In the genomic region with DNA sequence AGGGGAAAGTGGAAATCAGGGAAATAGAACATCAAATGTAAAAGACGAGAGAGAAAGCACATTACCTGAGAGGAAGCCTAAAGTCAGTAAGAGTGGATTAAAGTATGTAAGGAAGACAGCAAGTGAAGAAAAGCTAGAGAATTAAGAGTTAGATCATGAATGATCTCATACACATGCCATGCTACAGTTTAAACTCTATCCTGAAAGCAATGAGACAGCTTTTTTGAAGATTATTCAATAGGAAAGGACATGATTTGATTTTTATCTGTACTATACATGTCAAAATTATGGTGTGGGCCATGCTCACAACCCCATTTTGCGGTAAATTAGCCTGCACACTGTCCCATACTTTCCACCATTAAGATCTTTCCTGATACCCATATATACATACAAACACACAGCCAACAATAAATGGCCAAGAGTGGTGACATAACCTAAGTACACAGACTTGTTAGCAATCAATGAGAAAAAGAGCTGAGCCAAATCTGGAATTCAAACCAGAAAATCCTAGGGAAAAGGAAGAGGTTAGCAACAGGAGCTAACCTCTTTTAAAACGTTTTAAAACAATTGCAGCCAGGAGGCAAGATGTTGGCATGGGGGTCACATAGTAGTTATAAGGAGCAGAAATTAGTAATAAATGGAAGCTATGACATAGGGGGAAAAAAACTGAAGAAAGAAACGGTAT, we compare ENCODE assay signal across 1 cellular context.
TF ChIP-seq lines count a peak whose summit lies in the region.

No MANE protein-coding gene starts in this region.

TF ChIP-seq in HepG2, 621 proteins besides CTCF, POLR2A, EP300 and RAD21:
- TF ChIP-seq KAT2B (IDR thresholded peaks at IDR 0.05; ENCODE audit: borderline replicate concordance, low read depth, low read length) = 0 out of 2 replicates have a peak, but pooled peaks have one; percentile 7
- TF ChIP-seq SETDB1 (CRISPR knock-in tag; IDR thresholded peaks at IDR 0.05; ENCODE audit: borderline replicate concordance) = no peak
- TF ChIP-seq HMGXB4 (CRISPR knock-in tag; IDR thresholded peaks at IDR 0.05; ENCODE audit: borderline replicate concordance in 1 of 2, low read depth in 1 of 2) = no peak
- TF ChIP-seq HDAC2 (CRISPR knock-in tag; IDR thresholded peaks at IDR 0.05) = no peak
- TF ChIP-seq FOXA3 (CRISPR knock-in tag; IDR thresholded peaks at IDR 0.05) = 0 out of 2 replicates have a peak, but pooled peaks have one; percentile 32
